Comparison of ENCODE assay signal across 1 cellular context in the genomic region with DNA sequence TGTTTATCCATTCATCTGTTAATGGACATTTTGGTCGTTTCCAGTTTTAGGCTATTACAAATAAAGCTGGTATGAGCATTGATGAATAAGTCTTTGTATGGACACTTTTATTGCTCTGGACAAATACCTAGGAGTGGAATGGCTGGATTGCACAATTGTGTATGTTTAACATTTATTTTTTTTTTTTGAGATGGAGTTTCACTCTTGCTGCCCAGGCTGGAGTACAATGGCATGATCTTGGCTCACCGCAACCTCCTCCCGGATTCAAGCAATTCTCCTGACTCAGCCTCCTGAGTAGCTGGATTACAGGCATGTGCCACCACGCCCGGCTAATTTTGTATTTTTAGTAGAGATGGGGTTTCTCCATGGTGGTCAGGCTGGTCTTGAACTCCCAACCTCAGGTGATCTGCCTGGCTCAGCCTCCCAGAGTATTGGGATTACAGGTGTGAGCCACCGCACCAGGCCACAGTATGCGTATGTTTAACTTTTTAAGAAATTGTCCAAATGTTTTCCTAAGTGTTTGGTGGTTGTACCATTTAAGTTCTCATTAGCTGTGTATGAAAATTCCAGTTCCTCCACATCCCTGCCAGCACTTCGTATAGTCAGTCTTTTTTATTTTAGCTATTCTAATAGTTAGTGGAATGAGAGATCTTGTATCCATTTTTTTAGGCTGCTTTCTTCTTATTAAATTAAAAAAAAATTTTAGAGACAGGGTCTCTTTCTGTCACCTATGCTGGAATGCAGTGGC.
TF ChIP-seq lines count a peak whose summit lies in the region.
"Not testable (repeated sequence)": the region's sequence is repeated elsewhere in the genome, so short reads cannot be mapped to it uniquely, and the experiment has no call there.

No MANE protein-coding gene starts in this region.

TF ChIP-seq in HepG2, 621 proteins besides CTCF, POLR2A, EP300 and RAD21 (continued from another document and continues in another):
- TF ChIP-seq ZBTB34 (CRISPR knock-in tag; IDR thresholded peaks at IDR 0.05) = peak; percentile 53; the same call in 1 of the 2 replicates
- TF ChIP-seq FOXP1 (IDR thresholded peaks at IDR 0.05) = peak; percentile 6; the same call in 1 of the 2 replicates
- TF ChIP-seq FOXP1 (CRISPR knock-in tag; IDR thresholded peaks at IDR 0.05) = peak; percentile 69; the same call in 1 of the 2 replicates
- 0 out of 2 replicates have a peak, but pooled peaks have one; percentile 13 for TF ChIP-seq ZSCAN25 (CRISPR knock-in tag; IDR thresholded peaks at IDR 0.05)
- TF ChIP-seq ZNF878 (CRISPR knock-in tag; IDR thresholded peaks at IDR 0.05) = peak; percentile 61; the same call in 1 of the 2 replicates
- TF ChIP-seq SMAD3 (CRISPR knock-in tag; IDR thresholded peaks at IDR 0.05) = 0 out of 2 replicates have a peak, but pooled peaks have one; percentile 49
- TF ChIP-seq, protein P1, sequence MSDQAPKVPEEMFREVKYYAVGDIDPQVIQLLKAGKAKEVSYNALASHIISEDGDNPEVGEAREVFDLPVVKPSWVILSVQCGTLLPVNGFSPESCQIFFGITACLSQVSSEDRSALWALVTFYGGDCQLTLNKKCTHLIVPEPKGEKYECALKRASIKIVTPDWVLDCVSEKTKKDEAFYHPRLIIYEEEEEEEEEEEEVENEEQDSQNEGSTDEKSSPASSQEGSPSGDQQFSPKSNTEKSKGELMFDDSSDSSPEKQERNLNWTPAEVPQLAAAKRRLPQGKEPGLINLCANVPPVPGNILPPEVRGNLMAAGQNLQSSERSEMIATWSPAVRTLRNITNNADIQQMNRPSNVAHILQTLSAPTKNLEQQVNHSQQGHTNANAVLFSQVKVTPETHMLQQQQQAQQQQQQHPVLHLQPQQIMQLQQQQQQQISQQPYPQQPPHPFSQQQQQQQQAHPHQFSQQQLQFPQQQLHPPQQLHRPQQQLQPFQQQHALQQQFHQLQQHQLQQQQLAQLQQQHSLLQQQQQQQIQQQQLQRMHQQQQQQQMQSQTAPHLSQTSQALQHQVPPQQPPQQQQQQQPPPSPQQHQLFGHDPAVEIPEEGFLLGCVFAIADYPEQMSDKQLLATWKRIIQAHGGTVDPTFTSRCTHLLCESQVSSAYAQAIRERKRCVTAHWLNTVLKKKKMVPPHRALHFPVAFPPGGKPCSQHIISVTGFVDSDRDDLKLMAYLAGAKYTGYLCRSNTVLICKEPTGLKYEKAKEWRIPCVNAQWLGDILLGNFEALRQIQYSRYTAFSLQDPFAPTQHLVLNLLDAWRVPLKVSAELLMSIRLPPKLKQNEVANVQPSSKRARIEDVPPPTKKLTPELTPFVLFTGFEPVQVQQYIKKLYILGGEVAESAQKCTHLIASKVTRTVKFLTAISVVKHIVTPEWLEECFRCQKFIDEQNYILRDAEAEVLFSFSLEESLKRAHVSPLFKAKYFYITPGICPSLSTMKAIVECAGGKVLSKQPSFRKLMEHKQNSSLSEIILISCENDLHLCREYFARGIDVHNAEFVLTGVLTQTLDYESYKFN (CRISPR knock-in tag; conservative IDR thresholded peaks at IDR 0.05) = peak; percentile 72
- TF ChIP-seq ZNF263 (CRISPR knock-in tag; IDR thresholded peaks at IDR 0.05) = peak; percentile 61; the same call in 1 of the 2 replicates
- peak; percentile 51; the same call in 1 of the 2 replicates for TF ChIP-seq NFIC (IDR thresholded peaks at IDR 0.05; ENCODE audit: low read length)
- peak; percentile 63; the same call in 1 of the 2 replicates for TF ChIP-seq ZNF205 (CRISPR knock-in tag; IDR thresholded peaks at IDR 0.05)
- peak; percentile 14; the same call in 1 of the 2 replicates for TF ChIP-seq GATAD1 (CRISPR knock-in tag; IDR thresholded peaks at IDR 0.05)
- TF ChIP-seq GATAD2A (CRISPR knock-in tag; IDR thresholded peaks at IDR 0.05) = peak; percentile 95
- peak; percentile 70 for TF ChIP-seq SALL1 (CRISPR knock-in tag; IDR thresholded peaks at IDR 0.05)
- TF ChIP-seq CBX5 (CRISPR knock-in tag; IDR thresholded peaks at IDR 0.05; ENCODE audit: borderline replicate concordance) = peak; percentile 40; the same call in 1 of the 2 replicates
- TF ChIP-seq NCOR1 (IDR thresholded peaks at IDR 0.05; ENCODE audit: borderline replicate concordance, low read length) = peak; percentile 20; the same call in 1 of the 2 replicates
- peak; percentile 41; the same call in 1 of the 2 replicates for TF ChIP-seq CREM (IDR thresholded peaks at IDR 0.05)
- not testable (repeated sequence) for TF ChIP-seq CREM (CRISPR knock-in tag; IDR thresholded peaks at IDR 0.05)
- peak; percentile 92 for TF ChIP-seq ISL2 (CRISPR knock-in tag; IDR thresholded peaks at IDR 0.05)
- TF ChIP-seq AHDC1 (CRISPR knock-in tag; IDR thresholded peaks at IDR 0.05; ENCODE audit: borderline replicate concordance) = peak; percentile 74; the same call in 1 of the 2 replicates
- peak; percentile 50; the same call in 1 of the 2 replicates for TF ChIP-seq SAP130 (CRISPR knock-in tag; IDR thresholded peaks at IDR 0.05; ENCODE audit: low read depth)
- TF ChIP-seq, protein P2, sequence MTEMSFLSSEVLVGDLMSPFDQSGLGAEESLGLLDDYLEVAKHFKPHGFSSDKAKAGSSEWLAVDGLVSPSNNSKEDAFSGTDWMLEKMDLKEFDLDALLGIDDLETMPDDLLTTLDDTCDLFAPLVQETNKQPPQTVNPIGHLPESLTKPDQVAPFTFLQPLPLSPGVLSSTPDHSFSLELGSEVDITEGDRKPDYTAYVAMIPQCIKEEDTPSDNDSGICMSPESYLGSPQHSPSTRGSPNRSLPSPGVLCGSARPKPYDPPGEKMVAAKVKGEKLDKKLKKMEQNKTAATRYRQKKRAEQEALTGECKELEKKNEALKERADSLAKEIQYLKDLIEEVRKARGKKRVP (CRISPR knock-in tag; IDR thresholded peaks at IDR 0.05) = peak in 1 of 2 experiments; percentile 48; a peak in 1 of 4 replicates
- peak; percentile 18; the same call in 1 of the 2 replicates for TF ChIP-seq HOXA3 (CRISPR knock-in tag; IDR thresholded peaks at IDR 0.05)
- TF ChIP-seq ZBTB38 (CRISPR knock-in tag; IDR thresholded peaks at IDR 0.05) = peak; percentile 31
- TF ChIP-seq, protein P3, sequence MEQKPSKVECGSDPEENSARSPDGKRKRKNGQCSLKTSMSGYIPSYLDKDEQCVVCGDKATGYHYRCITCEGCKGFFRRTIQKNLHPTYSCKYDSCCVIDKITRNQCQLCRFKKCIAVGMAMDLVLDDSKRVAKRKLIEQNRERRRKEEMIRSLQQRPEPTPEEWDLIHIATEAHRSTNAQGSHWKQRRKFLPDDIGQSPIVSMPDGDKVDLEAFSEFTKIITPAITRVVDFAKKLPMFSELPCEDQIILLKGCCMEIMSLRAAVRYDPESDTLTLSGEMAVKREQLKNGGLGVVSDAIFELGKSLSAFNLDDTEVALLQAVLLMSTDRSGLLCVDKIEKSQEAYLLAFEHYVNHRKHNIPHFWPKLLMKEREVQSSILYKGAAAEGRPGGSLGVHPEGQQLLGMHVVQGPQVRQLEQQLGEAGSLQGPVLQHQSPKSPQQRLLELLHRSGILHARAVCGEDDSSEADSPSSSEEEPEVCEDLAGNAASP (CRISPR knock-in tag; IDR thresholded peaks at IDR 0.05; ENCODE audit: borderline replicate concordance) = peak; percentile 52; the same call in 1 of the 2 replicates
- TF ChIP-seq HDAC2 (CRISPR knock-in tag; IDR thresholded peaks at IDR 0.05) = peak; percentile 52; the same call in 1 of the 2 replicates
- 0 out of 2 replicates have a peak, but pooled peaks have one; percentile 24 for TF ChIP-seq KDM3A (CRISPR knock-in tag; IDR thresholded peaks at IDR 0.05; ENCODE audit: low read depth)
- TF ChIP-seq MLX (CRISPR knock-in tag; IDR thresholded peaks at IDR 0.05) = 0 out of 2 replicates have a peak, but pooled peaks have one; percentile 50
- peak; percentile 67 for TF ChIP-seq ZMYM2 (CRISPR knock-in tag; IDR thresholded peaks at IDR 0.05)
- TF ChIP-seq BCL6 (CRISPR knock-in tag; IDR thresholded peaks at IDR 0.05) = peak; percentile 52; the same call in 1 of the 2 replicates
- 0 out of 2 replicates have a peak, but pooled peaks have one; percentile 45 for TF ChIP-seq TMF1 (CRISPR knock-in tag; IDR thresholded peaks at IDR 0.05; ENCODE audit: low read depth)
- TF ChIP-seq, protein P4, sequence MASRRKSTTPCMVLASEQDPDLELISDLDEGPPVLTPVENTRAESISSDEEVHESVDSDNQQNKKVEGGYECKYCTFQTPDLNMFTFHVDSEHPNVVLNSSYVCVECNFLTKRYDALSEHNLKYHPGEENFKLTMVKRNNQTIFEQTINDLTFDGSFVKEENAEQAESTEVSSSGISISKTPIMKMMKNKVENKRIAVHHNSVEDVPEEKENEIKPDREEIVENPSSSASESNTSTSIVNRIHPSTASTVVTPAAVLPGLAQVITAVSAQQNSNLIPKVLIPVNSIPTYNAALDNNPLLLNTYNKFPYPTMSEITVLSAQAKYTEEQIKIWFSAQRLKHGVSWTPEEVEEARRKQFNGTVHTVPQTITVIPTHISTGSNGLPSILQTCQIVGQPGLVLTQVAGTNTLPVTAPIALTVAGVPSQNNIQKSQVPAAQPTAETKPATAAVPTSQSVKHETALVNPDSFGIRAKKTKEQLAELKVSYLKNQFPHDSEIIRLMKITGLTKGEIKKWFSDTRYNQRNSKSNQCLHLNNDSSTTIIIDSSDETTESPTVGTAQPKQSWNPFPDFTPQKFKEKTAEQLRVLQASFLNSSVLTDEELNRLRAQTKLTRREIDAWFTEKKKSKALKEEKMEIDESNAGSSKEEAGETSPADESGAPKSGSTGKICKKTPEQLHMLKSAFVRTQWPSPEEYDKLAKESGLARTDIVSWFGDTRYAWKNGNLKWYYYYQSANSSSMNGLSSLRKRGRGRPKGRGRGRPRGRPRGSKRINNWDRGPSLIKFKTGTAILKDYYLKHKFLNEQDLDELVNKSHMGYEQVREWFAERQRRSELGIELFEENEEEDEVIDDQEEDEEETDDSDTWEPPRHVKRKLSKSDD (CRISPR knock-in tag; IDR thresholded peaks at IDR 0.05; ENCODE audit: low read depth) = 0 out of 2 replicates have a peak, but pooled peaks have one; percentile 31
- peak; percentile 69; the same call in 1 of the 2 replicates for TF ChIP-seq ZGPAT (CRISPR knock-in tag; IDR thresholded peaks at IDR 0.05)
- peak; percentile 26; the same call in 1 of the 2 replicates for TF ChIP-seq ZNF232 (CRISPR knock-in tag; IDR thresholded peaks at IDR 0.05; ENCODE audit: borderline replicate concordance)
- peak; percentile 29; the same call in 1 of the 2 replicates for TF ChIP-seq TBX2 (CRISPR knock-in tag; IDR thresholded peaks at IDR 0.05; ENCODE audit: borderline replicate concordance)
